In the genomic region with DNA sequence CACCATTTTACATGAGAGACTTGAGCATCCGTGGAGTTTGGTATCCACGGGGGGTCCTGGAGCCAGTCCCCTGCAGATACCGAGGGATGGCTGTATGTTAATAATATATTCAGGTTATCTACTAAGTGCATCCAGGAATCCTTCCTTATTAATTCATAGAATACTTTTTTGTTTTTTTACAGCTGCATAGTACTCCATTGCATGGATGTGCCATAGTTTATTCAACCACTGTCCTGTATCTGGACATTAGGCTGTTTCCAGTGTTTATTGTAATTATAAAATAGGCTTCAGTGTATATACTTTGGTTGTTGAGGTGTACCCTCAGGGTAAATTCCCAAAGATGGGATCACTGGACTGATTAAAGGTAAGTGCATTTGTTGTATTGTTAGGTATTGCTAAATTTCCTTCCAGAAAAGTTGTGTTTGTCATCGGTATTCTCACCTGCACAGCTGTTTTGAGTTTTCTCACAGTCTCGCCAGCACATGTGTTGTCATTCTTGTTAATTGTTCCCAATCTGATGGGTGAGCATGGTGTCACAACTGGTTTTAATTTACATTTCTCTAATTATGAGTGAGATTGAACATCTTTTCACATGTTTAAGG, we compare ENCODE assay signal across 23 cellular contexts. TPM values are rescaled to one million over a fixed set of nuclear protein-coding genes. Genes with fewer than 3 reads are reported as not detected.
A peak's percentile ranks its signal among the peaks of the same experiment; 100 is the strongest.
DNase-seq lines count a peak whose midpoint lies in the region; ATAC-seq, FAIRE-seq and TF ChIP-seq lines count a peak whose summit lies in the region.
"Had no signal": no experiment of that assay in that cellular context is flagged by ENCODE, and none has a peak within 500 bp of the region (broad histone marks: within the 10 kb centered on the region; RNA-seq: fewer than 3 reads in every experiment).

No MANE protein-coding gene starts in this region.

- no peak for TF ChIP-seq POLR2A in H1 (IDR thresholded peaks at IDR 0.05; ENCODE audit: control extremely low read depth in 1 of 2, low read depth in 2 of 2, low read length in 2 of 2)

- no peak overlapping the region for H2BK5ac ChIP-seq in H1 (ENCODE audit: low read depth, low read length)

- no peak overlapping the region for H3K4ac ChIP-seq in H1 (replicated peaks; ENCODE audit: insufficient read length, low read depth, low read length)

- no peak overlapping the region for H4K91ac ChIP-seq in H1 (replicated peaks; ENCODE audit: insufficient read length, low read length)

- CTCF ChIA-PET in SK-N-SH (lab: Yijun Ruan, JAX) (interaction anchor here (1.6 to 1.7 kb wide), 2 partner anchors 31 to 173 kb away, joined by 4 to 8 read pairs; no protein-coding TSS in a partner anchor), H1 (lab: Charles Lee; ENCODE audit: partially characterized antibody) (interaction anchor here (1.3 to 1.9 kb wide), 2 partner anchors 10 to 30 kb away, joined by 3 to 4 read pairs; no protein-coding TSS in a partner anchor)

- H2BK20ac ChIP-seq in H1 (ENCODE audit: low read length) = no peak overlapping the region

- H3K4me2 ChIP-seq in SK-N-SH (no peak overlapping the region), H1 (ENCODE audit: insufficient read depth in 1 of 2, low read depth in 2 of 2, low read length in 2 of 2) (no peak overlapping the region)
- H3K4me2 ChIP-seq: GM23338 had no signal

- H3K79me1 ChIP-seq in H1 (ENCODE audit: low read depth, low read length) = no peaks in the 10 kb centered on the region; the same call in 1 of the 2 replicates

- H3F3A ChIP-seq in SK-N-SH (replicated peaks; ENCODE audit: insufficient read depth) = no peaks in the 10 kb centered on the region

- no peaks in the 10 kb centered on the region for H3K9me2 ChIP-seq in SK-N-SH

- H2BK120ac ChIP-seq in H1 (replicated peaks; ENCODE audit: low read depth, low read length) = no peak overlapping the region

- no peaks in the 10 kb centered on the region for H3K23me2 ChIP-seq in H1 (ENCODE audit: low read depth, low read length)

- H3K4me1 ChIP-seq in SK-N-SH (ENCODE audit: control insufficient read depth in 1 of 2, insufficient read depth in 2 of 2, low read depth in 1 of 2, low read length in 1 of 2) (peaks cover 0 to 6% of the 10 kb centered on the region in 2 experiments; a peak in 3 of 4 replicates), H1 (replicated peaks in 1 of 4; ENCODE audit: control insufficient read depth in 3 of 4, insufficient read depth in 4 of 4, low read length in 3 of 4) (peaks cover 0 to 8% (median 2%) of the 10 kb centered on the region in 4 experiments; a peak in 5 of 7 replicates), right atrium auricular region (no peaks in the 10 kb centered on the region)

- H4K20me1 ChIP-seq in SK-N-SH (ENCODE audit: insufficient read depth) = no peaks in the 10 kb centered on the region
- no peaks in the 10 kb centered on the region for H4K20me1 ChIP-seq in H1 (replicated peaks in 1 of 2; ENCODE audit: control insufficient read depth in 1 of 2, insufficient read depth in 2 of 2, low read length in 2 of 2)

- no peak overlapping the region for H3K9ac ChIP-seq in SK-N-SH
- no peak overlapping the region for H3K9ac ChIP-seq in H1 (replicated peaks in 1 of 4; ENCODE audit: extremely low read depth in 1 of 4, low read depth in 3 of 4, low read length in 3 of 4)
- H3K9ac ChIP-seq: BLaER1 treated with 17β-estradiol and CSF1 and Interleukin-3, amounts not matched to agents 10 nM and 100 nM had no signal

- H3K27ac Mint-ChIP-seq in stimulated activated naive B cell treated with anti-CD40 and anti-IgM and Interleukin-4, amounts not matched to agents 10 μg/mL and 1 μg/mL and 100 μg/mL, for 72 hours = peak overlapping the region; percentile 9
- H3K27ac Mint-ChIP-seq: B cell; CD14-positive monocyte; CD4-positive, alpha-beta T cell had no signal

- H3K23ac ChIP-seq in H1 (ENCODE audit: insufficient read length) = no peak overlapping the region

- no peak overlapping the region for H2AK5ac ChIP-seq in H1 (ENCODE audit: low read depth, low read length)

- H3K27me3 Mint-ChIP-seq in stimulated activated naive B cell treated with anti-CD40 and anti-IgM and Interleukin-4, amounts not matched to agents 10 μg/mL and 1 μg/mL and 100 μg/mL, for 72 hours = no peaks in the 10 kb centered on the region
- H3K27me3 Mint-ChIP-seq: B cell; CD4-positive, alpha-beta T cell; CD8-positive, alpha-beta memory T cell had no signal

- H3K56ac ChIP-seq in H1 (replicated peaks; ENCODE audit: insufficient read length, low read depth, low read length) = no peak overlapping the region

- H3K27ac ChIP-seq in SK-N-SH (ENCODE audit: low read depth in 2 of 2, low read length in 1 of 2) (no peak overlapping the region), H1 (ENCODE audit: low read depth, low read length) (no peak overlapping the region), right atrium auricular region (no peak overlapping the region)
- H3K27ac ChIP-seq: 22Rv1 had no signal

- TF ChIP-seq CTCF in SK-N-SH (IDR thresholded peaks at IDR 0.05) (no peak), H1 (IDR thresholded peaks at IDR 0.05; ENCODE audit: control extremely low read depth in 1 of 3, insufficient read depth in 1 of 3, low read depth in 1 of 3, low read length in 3 of 3) (no peak), right atrium auricular region (IDR thresholded peaks at IDR 0.05) (no peak)

- H3K9me3 ChIP-seq in SK-N-SH (no peaks in the 10 kb centered on the region), H1 (ENCODE audit: insufficient read depth in 2 of 2, low read depth in 1 of 2, low read length in 1 of 2) (no peaks in the 10 kb centered on the region), right atrium auricular region (no peaks in the 10 kb centered on the region)
- H3K9me3 ChIP-seq: HAP-1 had no signal

- DNase-seq in SK-N-SH (no peak), H1 (ENCODE audit: low read depth in 1 of 2, low spot score in 2 of 2) (no peak), right atrium auricular region (ENCODE audit: low spot score) (no peak), T-helper 9 cell (no peak)
- DNase-seq in stimulated activated naive B cell treated with anti-CD40 and anti-IgM and Interleukin-4, amounts not matched to agents 10 μg/mL and 1 μg/mL and 100 μg/mL, for 72 hours = no peak
- DNase-seq: CD4-positive, alpha-beta T cell; CD8-positive, alpha-beta memory T cell; DMS 273 treated with DMSO at 0.1 percent for 48 hours; DMS79; EL; GDM1 had no signal

- no peak for TF ChIP-seq RAD21 in SK-N-SH (IDR thresholded peaks at IDR 0.05; ENCODE audit: low read length)
- no peak for TF ChIP-seq RAD21 in H1 (IDR thresholded peaks at IDR 0.05 in 1 of 2, conservative IDR thresholded peaks at IDR 0.05 in 1 of 2; ENCODE audit: low read depth in 2 of 2, low read length in 2 of 2)

- peaks cover 30 to 52% of the 10 kb centered on the region in 2 donors for H3K36me3 Mint-ChIP-seq in stimulated activated naive B cell treated with anti-CD40 and anti-IgM and Interleukin-4, amounts not matched to agents 10 μg/mL and 1 μg/mL and 100 μg/mL, for 72 hours

- no peak for FAIRE-seq in H1 (lab: Jason Lieb, UNC)
- FAIRE-seq: A204.1, D721Med, GM12878, GM18507, H54 had no signal

- no peak for ATAC-seq in SK-N-SH treated with all-trans-retinoic acid at 6 μM for 48 hours
- no peak for ATAC-seq in stimulated activated naive B cell treated with anti-CD40 and anti-IgM and Interleukin-4, amounts not matched to agents 10 μg/mL and 1 μg/mL and 100 μg/mL, for 72 hours (replicated peaks)
- ATAC-seq: GM23338 had no signal

- H3K27me3 ChIP-seq in SK-N-SH (ENCODE audit: insufficient read depth) = no peaks in the 10 kb centered on the region
- H3K27me3 ChIP-seq in H1 (replicated peaks in 1 of 4; ENCODE audit: control insufficient read depth in 3 of 4, extremely low read depth in 1 of 4, insufficient read depth in 3 of 4, low read length in 3 of 4) = no peaks in the 10 kb centered on the region
- H3K27me3 ChIP-seq in right atrium auricular region = no peaks in the 10 kb centered on the region
- H3K27me3 ChIP-seq: BLaER1 treated with 17β-estradiol and CSF1 and Interleukin-3, amounts not matched to agents 10 nM and 100 nM had no signal

- no peak overlapping the region for H2BK15ac ChIP-seq in H1 (ENCODE audit: low read length)

- no peaks in the 10 kb centered on the region; the same call in none of the 2 replicates for H3K79me2 ChIP-seq in SK-N-SH (ENCODE audit: insufficient read depth)
- H3K79me2 ChIP-seq in H1 (ENCODE audit: control insufficient read depth in 1 of 2, insufficient read depth in 2 of 2, low read length in 2 of 2) = no peaks in the 10 kb centered on the region

- peaks cover 27 to 58% of the 10 kb centered on the region in 2 donors for H3K4me1 Mint-ChIP-seq in stimulated activated naive B cell treated with anti-CD40 and anti-IgM and Interleukin-4, amounts not matched to agents 10 μg/mL and 1 μg/mL and 100 μg/mL, for 72 hours

- no peak overlapping the region for H4K8ac ChIP-seq in H1 (ENCODE audit: extremely low read depth, insufficient read depth, low read length)

- POLR2A ChIA-PET in SK-N-SH (lab: Yijun Ruan, JAX) = no interaction called here
- POLR2A ChIA-PET in H1 (lab: Charles Lee; ENCODE audit: partially characterized antibody) = no interaction called here

- H3K4me3 ChIP-seq in SK-N-SH (ENCODE audit: low read depth in 2 of 2, low read length in 1 of 2) (no peak overlapping the region), H1 (ENCODE audit: extremely low read depth in 1 of 4, insufficient read depth in 2 of 4, low read depth in 3 of 4, low read length in 4 of 4) (no peak overlapping the region), right atrium auricular region (no peak overlapping the region)
- H3K4me3 ChIP-seq: BLaER1 treated with 17β-estradiol and CSF1 and Interleukin-3, amounts not matched to agents 10 nM and 100 nM; GM12878; GM23338; HAP-1 had no signal

- H3K4me3 Mint-ChIP-seq in stimulated activated naive B cell treated with anti-CD40 and anti-IgM and Interleukin-4, amounts not matched to agents 10 μg/mL and 1 μg/mL and 100 μg/mL, for 72 hours = no peak overlapping the region
- H3K4me3 Mint-ChIP-seq: B cell; CD4-positive, alpha-beta T cell; CD8-positive, alpha-beta memory T cell; GM23338 had no signal

- no peak for TF ChIP-seq EP300 in SK-N-SH (IDR thresholded peaks at IDR 0.05; ENCODE audit: borderline replicate concordance in 1 of 2, low read depth in 1 of 2, low read length in 1 of 2)
- TF ChIP-seq EP300 in H1 (IDR thresholded peaks at IDR 0.05; ENCODE audit: borderline replicate concordance in 1 of 2, low read depth in 2 of 2, low read length in 2 of 2) = no peak

- no peaks in the 10 kb centered on the region for H3K9me3 Mint-ChIP-seq in stimulated activated naive B cell treated with anti-CD40 and anti-IgM and Interleukin-4, amounts not matched to agents 10 μg/mL and 1 μg/mL and 100 μg/mL, for 72 hours
- H3K9me3 Mint-ChIP-seq: CD4-positive, alpha-beta T cell; CD8-positive, alpha-beta memory T cell; GM23338 had no signal

- H2AFZ ChIP-seq in SK-N-SH (ENCODE audit: low read depth) (no peak overlapping the region), H1 (ENCODE audit: low read length) (no peak overlapping the region)
- H2AFZ ChIP-seq: GM23338 had no signal

- H3K36me3 ChIP-seq in SK-N-SH (replicated peaks in 1 of 2; ENCODE audit: control insufficient read depth in 1 of 2, insufficient read depth in 2 of 2, low read length in 1 of 2) = peaks cover 0 to 3% of the 10 kb centered on the region in 2 experiments
- H3K36me3 ChIP-seq in H1 (ENCODE audit: control insufficient read depth in 2 of 4, insufficient read depth in 4 of 4, low read length in 3 of 4) = no peaks in the 10 kb centered on the region
- H3K36me3 ChIP-seq in right atrium auricular region = no peaks in the 10 kb centered on the region
- H3K36me3 ChIP-seq: HAP-1 had no signal

- H4K5ac ChIP-seq in H1 (ENCODE audit: insufficient read length, low read depth, low read length) = no peak overlapping the region

- H3K14ac ChIP-seq in H1 (ENCODE audit: insufficient read length) = no peak overlapping the region

- WGBS in SK-N-SH (ENCODE audit: low lambda C conversion rate) = 81% methylated on average over 5 of the region's 5 CpGs
- WGBS in H1 (ENCODE audit: extremely low coverage in 1 of 2, insufficient coverage in 1 of 2, insufficient read length in 1 of 2, insufficient replicate concordance in 2 of 2, low coverage in 1 of 2, low lambda C conversion rate in 2 of 2, missing lambda C conversion rate in 1 of 2), 2 experiments = 94% methylated on average over 5 of the region's 5 CpGs; no CpG with 5 or more reads in 1 of the 2 experiments

- no peak overlapping the region for H2BK12ac ChIP-seq in H1 (ENCODE audit: low read depth, low read length)

- no peak overlapping the region for H3K18ac ChIP-seq in H1 (ENCODE audit: extremely low read depth, low read length)

RNA-seq across cellular contexts. Expression of gene INPP5F, which starts 55.1 kb away (rescaled TPM):
- polyA plus RNA-seq in SK-N-SH (2012; rRNA removed) (7.8 and 9.3 TPM in 2 replicates), H1 (2011; rRNA removed) (32.1 and 50.1 TPM in 2 replicates)
- polyA plus RNA-seq in SK-N-SH (2012; cell fraction: cytosol; rRNA removed) = 9.9 and 10.9 TPM in 2 replicates
- 9.6 and 15.1 TPM in 2 replicates for polyA plus RNA-seq in SK-N-SH (2012; cell fraction: nucleus; rRNA removed)
- total RNA-seq in H1 (2021; fragmentation: NEBNext Ultra II Directional; extraction: Animal tissue kit (Norgen Biotek cat#: 25700)) = 97.9 and 101 TPM in 2 replicates
- 52.3 TPM for polyA plus RNA-seq in H1 (2011; cell fraction: cytosol; rRNA removed)
- 24.2 TPM for polyA plus RNA-seq in H1 (2011; cell fraction: nucleus; rRNA removed)
- polyA plus RNA-seq in H1 (2012, experiment 1 of 2) = 60.7 to 95.4 TPM (median 74.9 TPM) in 4 replicates
- polyA plus RNA-seq in H1 (2012, experiment 2 of 2) = 6.2 TPM
- 91.7 TPM for polyA plus RNA-seq in H1 (2013, experiment 1 of 2)
- polyA plus RNA-seq in H1 (2013, experiment 2 of 2) = 102 TPM
- polyA minus RNA-seq in H1 (2011; rRNA and poly(A)+ RNA removed) = 50.3 and 71.5 TPM in 2 replicates
- polyA minus RNA-seq in H1 (2011; cell fraction: cytosol; rRNA and poly(A)+ RNA removed) = 37.9 TPM
- 73.9 TPM for polyA minus RNA-seq in H1 (2011; cell fraction: nucleus; rRNA and poly(A)+ RNA removed)
- 1 to 10 TPM; 3.9 to 6.2 TPM for total RNA-seq in right atrium auricular region

Comparison
In these comparisons a context has a peak if more than half of its experiments do, and no peak if none do; other contexts are left out.
1. RNA of gene INPP5F, which starts 55.1 kb away (total RNA-seq): 97.9 to 101 TPM in H1; 3.9 to 6.2 TPM in right atrium auricular region; every median in the first group is over 10 times any median in the second.